Comparison of ENCODE assay signal across 9 cellular contexts in genomic region chr11:68825603-68826002, GRCh38. TPM values are rescaled to one million over a fixed set of nuclear protein-coding genes. Genes with fewer than 3 reads are reported as not detected.
DNase-seq lines count a peak whose midpoint lies in the region; ATAC-seq and TF ChIP-seq lines count a peak whose summit lies in the region.
"Had no signal": no experiment of that assay in that cellular context is flagged by ENCODE, and none has a peak within 500 bp of the region (broad histone marks: within the 10 kb centered on the region; RNA-seq: fewer than 3 reads in every experiment).

No MANE protein-coding gene starts in this region.

- H3K27me3 ChIP-seq in psoas muscle (ENCODE audit: insufficient read depth in 3 of 3, low read length in 2 of 3) (no peaks in the 10 kb centered on the region), gastrocnemius medialis (no peaks in the 10 kb centered on the region), breast epithelium (no peaks in the 10 kb centered on the region)

- ATAC-seq in activated naive CD8-positive, alpha-beta T cell treated with anti-CD3 and anti-CD28 coated beads, Interleukin-2, amount 10 ng/mL, durations not matched to agents 7 days and 5 days (ENCODE audit: low read depth): peak; percentile 78
- peak; percentile 47 to 72 (median 60) for ATAC-seq in psoas muscle
- no peak for ATAC-seq in gastrocnemius medialis
- ATAC-seq in HG02970 (IDR thresholded peaks at IDR 0.05; ENCODE audit: low FRiP score, unreplicated experiment): no peak

- TF ChIP-seq POLR2A in gastrocnemius medialis (IDR thresholded peaks at IDR 0.05): no peak
- TF ChIP-seq POLR2A in breast epithelium (IDR thresholded peaks at IDR 0.05): no peak

- POLR2A ChIA-PET in activated naive CD8-positive, alpha-beta T cell treated with anti-CD3 and anti-CD28 coated beads, Interleukin-2, amount 10 ng/mL, durations not matched to agents 7 days and 5 days (lab: Charles Lee): no interaction called here

- peaks cover 25% of the 10 kb centered on the region for H3K4me1 Mint-ChIP-seq in activated naive CD8-positive, alpha-beta T cell treated with anti-CD3 and anti-CD28 coated beads, Interleukin-2, amount 10 ng/mL, durations not matched to agents 7 days and 5 days

- H3K36me3 Mint-ChIP-seq in activated naive CD8-positive, alpha-beta T cell treated with anti-CD3 and anti-CD28 coated beads, Interleukin-2, amount 10 ng/mL, durations not matched to agents 7 days and 5 days: peaks cover 11% of the 10 kb centered on the region

- H3K9me3 Mint-ChIP-seq in activated naive CD8-positive, alpha-beta T cell treated with anti-CD3 and anti-CD28 coated beads, Interleukin-2, amount 10 ng/mL, durations not matched to agents 7 days and 5 days: no peaks in the 10 kb centered on the region

- intact Hi-C loops in psoas muscle (cut with DNase I): no loop called here
- intact Hi-C loops in gastrocnemius medialis (cut with DNase I; ENCODE audit: low total_unique reads): no loop called here
- intact Hi-C loops in breast epithelium (cut with DNase I; ENCODE audit: low total_unique reads): no loop called here

- peak overlapping the region; percentile 48 for H3K27ac Mint-ChIP-seq in activated naive CD8-positive, alpha-beta T cell treated with anti-CD3 and anti-CD28 coated beads, Interleukin-2, amount 10 ng/mL, durations not matched to agents 7 days and 5 days

- H3K27me3 Mint-ChIP-seq in activated naive CD8-positive, alpha-beta T cell treated with anti-CD3 and anti-CD28 coated beads, Interleukin-2, amount 10 ng/mL, durations not matched to agents 7 days and 5 days: no peaks in the 10 kb centered on the region

- H3K36me3 ChIP-seq in psoas muscle (ENCODE audit: insufficient read depth in 1 of 2, low read depth in 1 of 2): no peaks in the 10 kb centered on the region
- no peaks in the 10 kb centered on the region for H3K36me3 ChIP-seq in gastrocnemius medialis
- no peaks in the 10 kb centered on the region for H3K36me3 ChIP-seq in breast epithelium

- WGBS in psoas muscle, 3 donors: 62 to 67% (median 65%) methylated on average over 6 to 7 of the region's 7 CpGs

- DNase-seq in OCI-M1 (lab: John Stamatoyannopoulos, UW): peak; percentile 45
- peak; percentile 40 for DNase-seq in activated naive CD8-positive, alpha-beta T cell treated with anti-CD3 and anti-CD28 coated beads, Interleukin-2, amount 10 ng/mL, durations not matched to agents 7 days and 5 days
- DNase-seq in psoas muscle: no peak
- DNase-seq in gastrocnemius medialis: no peak
- DNase-seq in breast epithelium (ENCODE audit: low spot score in 2 of 2): no peak
- no peak for DNase-seq in coronary artery (ENCODE audit: low spot score)

- H3K9me3 ChIP-seq in psoas muscle (no peaks in the 10 kb centered on the region), gastrocnemius medialis (no peaks in the 10 kb centered on the region), breast epithelium (no peaks in the 10 kb centered on the region)

- H3K4me3 ChIP-seq in psoas muscle (no peak overlapping the region), gastrocnemius medialis (no peak overlapping the region), breast epithelium (no peak overlapping the region), coronary artery (no peak overlapping the region)

- in situ Hi-C loops in gastrocnemius medialis (cut with MboI; ENCODE audit: low sequenced_read_pairs in 4 of 4): no loop called here

- H3K4me1 ChIP-seq in psoas muscle: peaks cover 6% of the 10 kb centered on the region
- peaks cover 17 to 19% of the 10 kb centered on the region in 2 donors for H3K4me1 ChIP-seq in gastrocnemius medialis
- H3K4me1 ChIP-seq in breast epithelium: no peaks in the 10 kb centered on the region

- H3K4me3 Mint-ChIP-seq in activated naive CD8-positive, alpha-beta T cell treated with anti-CD3 and anti-CD28 coated beads, Interleukin-2, amount 10 ng/mL, durations not matched to agents 7 days and 5 days: no peak overlapping the region

- H3K27ac ChIP-seq in psoas muscle: no peak overlapping the region
- H3K27ac ChIP-seq in gastrocnemius medialis: no peak overlapping the region
- H3K27ac ChIP-seq in breast epithelium: no peak overlapping the region
- H3K27ac ChIP-seq in coronary artery: no peak overlapping the region
- H3K27ac ChIP-seq: epithelial cell of prostate had no signal

- peak; percentile 19 for TF ChIP-seq CTCF in GM12873 (IDR thresholded peaks at IDR 0.05; ENCODE audit: insufficient read depth, low read depth, low read length, missing control alignments)
- TF ChIP-seq CTCF in psoas muscle (IDR thresholded peaks at IDR 0.05): no peak
- TF ChIP-seq CTCF in gastrocnemius medialis (IDR thresholded peaks at IDR 0.05 in 4 of 5, conservative IDR thresholded peaks at IDR 0.05 in 1 of 5): peak in 1 of 5 experiments; percentile 11
- no peak for TF ChIP-seq CTCF in breast epithelium (IDR thresholded peaks at IDR 0.05)
- TF ChIP-seq CTCF in coronary artery (IDR thresholded peaks at IDR 0.05): no peak

RNA-seq across cellular contexts. Expression of gene CPT1A, which starts 16.1 kb away (rescaled TPM):
- total RNA-seq in activated naive CD8-positive, alpha-beta T cell treated with anti-CD3 and anti-CD28 coated beads, Interleukin-2, amount 10 ng/mL, durations not matched to agents 7 days and 5 days: 10 to 100 TPM; 47.1 to 52.2 TPM
- total RNA-seq in psoas muscle (10 to 100 TPM in 3 of 4 donors, 1 to 10 TPM in 1; 9.7 to 29.2 (median 15.0) TPM), gastrocnemius medialis (10 to 100 TPM in 3 of 4 donors, 1 to 10 TPM in 1; 6.9 to 32.1 (median 12.9) TPM), breast epithelium (10 to 100 TPM; 22.2 to 62.6 (median 30.4) TPM)
- polyA plus RNA-seq in psoas muscle: 10 to 100 TPM in 2 of 3 donors, 1 to 10 TPM in 1; 8.6 to 12.9 (median 11.5) TPM

Comparison
In these comparisons a context has a peak if more than half of its experiments do, and no peak if none do; other contexts are left out.
1. DNase-seq: peak in OCI-M1 (single experiment) and activated naive CD8-positive, alpha-beta T cell treated with anti-CD3 and anti-CD28 coated beads, Interleukin-2, amount 10 ng/mL, durations not matched to agents 7 days and 5 days (single experiment); none in psoas muscle (0 of 2), gastrocnemius medialis (0 of 2), breast epithelium (0 of 2) and coronary artery (single experiment).
2. ATAC-seq: peak in activated naive CD8-positive, alpha-beta T cell treated with anti-CD3 and anti-CD28 coated beads, Interleukin-2, amount 10 ng/mL, durations not matched to agents 7 days and 5 days (single experiment) and psoas muscle (4 of 4); none in gastrocnemius medialis (0 of 2) and HG02970 (single experiment).